1 cellular context compared by ENCODE assay signal in genomic region chr1:179010671-179011070, GRCh38.
TF ChIP-seq lines count a peak whose summit lies in the region.

No MANE protein-coding gene starts in this region.

TF ChIP-seq in A549, 52 proteins besides CTCF, POLR2A, EP300 and RAD21 (continued from another document):
- TF ChIP-seq PBX3 (IDR thresholded peaks at IDR 0.05) (no peak), CEBPB (IDR thresholded peaks at IDR 0.05) (no peak), PHF8 (IDR thresholded peaks at IDR 0.05; ENCODE audit: borderline replicate concordance, low read depth) (no peak)
